14 cellular contexts compared by ENCODE assay signal in the genomic region with DNA sequence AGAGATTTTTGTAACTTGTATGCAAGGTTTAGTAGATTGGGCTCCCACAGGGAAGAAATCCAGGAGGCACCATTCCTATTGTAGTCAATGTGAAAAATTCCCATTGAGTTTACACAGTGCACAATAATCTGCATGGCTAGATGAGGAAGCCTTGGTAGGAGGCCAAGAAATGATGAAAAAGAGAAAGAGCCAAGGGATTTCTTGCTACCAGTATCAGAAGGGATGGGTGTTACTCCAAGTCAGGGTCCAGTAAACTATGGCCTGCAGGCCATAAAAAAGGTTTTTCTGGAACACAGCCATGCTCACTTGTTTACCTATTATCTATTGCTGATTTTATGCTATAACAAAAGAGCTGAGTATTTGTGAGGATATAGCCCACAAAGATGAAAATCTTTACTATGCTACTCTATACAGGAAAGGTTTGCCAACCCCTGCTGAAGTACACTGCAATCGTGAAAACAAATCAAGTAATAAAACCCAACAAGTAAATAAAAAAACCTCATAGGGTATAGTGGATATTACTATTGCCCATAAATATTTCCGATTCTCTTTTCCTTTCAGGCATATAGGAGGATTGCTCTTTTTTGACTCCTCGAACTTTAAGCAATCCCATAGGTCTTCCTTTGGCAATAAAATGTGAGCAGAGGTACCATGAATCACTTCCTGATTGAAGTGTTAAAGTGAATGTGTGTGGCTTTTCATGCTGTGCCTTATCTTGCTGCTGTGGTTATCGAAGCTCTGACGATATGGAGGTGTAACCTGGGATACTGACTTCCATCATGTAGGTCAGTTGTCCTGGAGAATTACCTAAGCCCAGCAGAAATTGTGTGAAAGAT.
DNase-seq lines count a peak whose midpoint lies in the region; ATAC-seq and TF ChIP-seq lines count a peak whose summit lies in the region.
"Had no signal": no experiment of that assay in that cellular context is flagged by ENCODE, and none has a peak within 500 bp of the region (broad histone marks: within the 10 kb centered on the region; RNA-seq: fewer than 3 reads in every experiment).

No MANE protein-coding gene starts in this region.

- no TSS peak for BruUV-seq in OCI-LY7 (replicated peaks; lab: Mats Ljungman, UMichigan)

- no peaks in the 10 kb centered on the region for H3K9me3 ChIP-seq in OCI-LY7 (ENCODE audit: low read length)
- H3K9me3 ChIP-seq: esophagus muscularis mucosa, right atrium auricular region had no signal

- DNase-seq in HEK293T (ENCODE audit: extremely low spot score) (peak; percentile 12), NCI-H226 (peak; percentile 95), choroid plexus epithelial cell (ENCODE audit: low read depth) (peak; percentile 83), non-pigmented ciliary epithelial cell (ENCODE audit: low read depth) (peak; percentile 60), OCI-LY7 (ENCODE audit: low spot score) (no peak), glutamatergic neuron (no peak)
- DNase-seq: activated CD4-positive, alpha-beta T cell treated with anti-CD3 and anti-CD28 coated beads, Interleukin-2, amount 10 ng/mL, durations not matched to agents 7 days and 5 days; activated effector memory CD4-positive, alpha-beta T cell treated with Interleukin-2 at 50 U/mL for 16 hours; CD4-positive, CD25-positive, alpha-beta regulatory T cell; naive B cell had no signal

- CTCF ChIA-PET in HEK293T (lab: Yijun Ruan, JAX) (no interaction called here), OCI-LY7 (lab: Charles Lee; ENCODE audit: unreplicated experiment) (no interaction called here)

- no peaks in the 10 kb centered on the region for H4K20me1 ChIP-seq in OCI-LY7 (ENCODE audit: insufficient read depth, low read length)

- H3K27ac ChIP-seq in OCI-LY7 (ENCODE audit: low read depth, low read length, poor library complexity, severe bottlenecking) = no peak overlapping the region
- H3K27ac ChIP-seq: esophagus muscularis mucosa, right atrium auricular region had no signal

- no peaks in the 10 kb centered on the region for H3K9me3 Mint-ChIP-seq in glutamatergic neuron (ENCODE audit: unreplicated experiment)
- H3K9me3 Mint-ChIP-seq: activated CD4-positive, alpha-beta T cell treated with anti-CD3 and anti-CD28 coated beads, Interleukin-2, amount 10 ng/mL, durations not matched to agents 7 days and 5 days had no signal

- no peak overlapping the region for H3K4me2 ChIP-seq in OCI-LY7 (ENCODE audit: low read length)

- H3K4me3 ChIP-seq in choroid plexus epithelial cell (ENCODE audit: low read depth, low read length) = no peak overlapping the region
- H3K4me3 ChIP-seq in OCI-LY7 (ENCODE audit: low read depth, low read length, poor library complexity, severe bottlenecking) = no peak overlapping the region
- H3K4me3 ChIP-seq: esophagus muscularis mucosa, right atrium auricular region had no signal

- H2AFZ ChIP-seq in OCI-LY7 (ENCODE audit: low read length) = no peak overlapping the region

- no peak overlapping the region for H3K4me3 Mint-ChIP-seq in glutamatergic neuron (ENCODE audit: unreplicated experiment)
- H3K4me3 Mint-ChIP-seq: activated CD4-positive, alpha-beta T cell treated with anti-CD3 and anti-CD28 coated beads, Interleukin-2, amount 10 ng/mL, durations not matched to agents 7 days and 5 days; CD4-positive, CD25-positive, alpha-beta regulatory T cell; central memory CD8-positive, alpha-beta T cell; naive B cell had no signal

- POLR2A ChIA-PET in HEK293T (lab: Yijun Ruan, JAX) = interaction anchor here (0.6 kb wide), 1 partner anchor 369 kb away, joined by 3 read pairs; no protein-coding TSS in a partner anchor
- POLR2A ChIA-PET in OCI-LY7 (lab: Charles Lee) = no interaction called here

- intact Hi-C loops in OCI-LY7 (cut with micrococcal nuclease; ENCODE audit: unreplicated experiment) = no loop called here

- H3K36me3 ChIP-seq in OCI-LY7 (ENCODE audit: insufficient read depth, low read length) = no peaks in the 10 kb centered on the region
- H3K36me3 ChIP-seq: esophagus muscularis mucosa, right atrium auricular region had no signal

- H3K79me2 ChIP-seq in OCI-LY7 (ENCODE audit: insufficient read depth, low read depth, low read length) = no peaks in the 10 kb centered on the region

- no peaks in the 10 kb centered on the region for H3K36me3 Mint-ChIP-seq in glutamatergic neuron (ENCODE audit: unreplicated experiment)
- H3K36me3 Mint-ChIP-seq: CD4-positive, CD25-positive, alpha-beta regulatory T cell; naive B cell had no signal

- TF ChIP-seq CTCF in choroid plexus epithelial cell (conservative IDR thresholded peaks at IDR 0.05; ENCODE audit: low read depth, low read length) (no peak), OCI-LY7 (conservative IDR thresholded peaks at IDR 0.05; ENCODE audit: low read length) (no peak), glutamatergic neuron (IDR thresholded peaks at IDR 0.05; ENCODE audit: partially characterized antibody, unreplicated experiment) (no peak)

- no peaks in the 10 kb centered on the region for H3K4me1 ChIP-seq in OCI-LY7 (ENCODE audit: insufficient read depth, low read length, poor library complexity, severe bottlenecking)
- H3K4me1 ChIP-seq: esophagus muscularis mucosa, right atrium auricular region had no signal

- no peaks in the 10 kb centered on the region for H3K27me3 Mint-ChIP-seq in glutamatergic neuron (ENCODE audit: unreplicated experiment)
- H3K27me3 Mint-ChIP-seq: activated CD4-positive, alpha-beta T cell treated with anti-CD3 and anti-CD28 coated beads, Interleukin-2, amount 10 ng/mL, durations not matched to agents 7 days and 5 days; CD4-positive, CD25-positive, alpha-beta regulatory T cell; central memory CD8-positive, alpha-beta T cell; naive B cell had no signal

- H3K9me2 ChIP-seq in OCI-LY7 (ENCODE audit: insufficient read depth, low read length) = no peaks in the 10 kb centered on the region

- ATAC-seq in HG03565 (IDR thresholded peaks at IDR 0.05; ENCODE audit: unreplicated experiment) = no peak

- H3K4me1 Mint-ChIP-seq in glutamatergic neuron (ENCODE audit: low read depth, unreplicated experiment) = peaks cover 5% of the 10 kb centered on the region
- H3K4me1 Mint-ChIP-seq: activated CD4-positive, alpha-beta T cell treated with anti-CD3 and anti-CD28 coated beads, Interleukin-2, amount 10 ng/mL, durations not matched to agents 7 days and 5 days; CD4-positive, CD25-positive, alpha-beta regulatory T cell; central memory CD8-positive, alpha-beta T cell; naive B cell had no signal

- no peak overlapping the region for H3K27ac Mint-ChIP-seq in glutamatergic neuron (ENCODE audit: unreplicated experiment)
- H3K27ac Mint-ChIP-seq: activated CD4-positive, alpha-beta T cell treated with anti-CD3 and anti-CD28 coated beads, Interleukin-2, amount 10 ng/mL, durations not matched to agents 7 days and 5 days; CD4-positive, CD25-positive, alpha-beta regulatory T cell; naive B cell had no signal

TF ChIP-seq in HEK293T, 16 proteins besides CTCF, POLR2A, EP300 and RAD21:
- TF ChIP-seq SP1 (IDR thresholded peaks at IDR 0.05) (no peak), ZNF384 (IDR thresholded peaks at IDR 0.05) (no peak), CTBP1 (IDR thresholded peaks at IDR 0.05; ENCODE audit: borderline replicate concordance) (no peak), HDGF (IDR thresholded peaks at IDR 0.05; ENCODE audit: borderline replicate concordance) (no peak), BHLHE40 (IDR thresholded peaks at IDR 0.05; ENCODE audit: borderline replicate concordance) (no peak), L3MBTL2 (conservative IDR thresholded peaks at IDR 0.05) (no peak), NFRKB (IDR thresholded peaks at IDR 0.05) (no peak), FOXK2 (IDR thresholded peaks at IDR 0.05) (no peak), LEF1 (IDR thresholded peaks at IDR 0.05; ENCODE audit: borderline replicate concordance) (no peak), FOXA1 (IDR thresholded peaks at IDR 0.05) (no peak), SUZ12 (IDR thresholded peaks at IDR 0.05) (no peak), ELF4 (IDR thresholded peaks at IDR 0.05) (no peak), TARDBP (IDR thresholded peaks at IDR 0.05) (no peak), ARNT (IDR thresholded peaks at IDR 0.05) (no peak), FOXM1 (IDR thresholded peaks at IDR 0.05; ENCODE audit: borderline replicate concordance) (no peak)
- TF ChIP-seq, protein P1, sequence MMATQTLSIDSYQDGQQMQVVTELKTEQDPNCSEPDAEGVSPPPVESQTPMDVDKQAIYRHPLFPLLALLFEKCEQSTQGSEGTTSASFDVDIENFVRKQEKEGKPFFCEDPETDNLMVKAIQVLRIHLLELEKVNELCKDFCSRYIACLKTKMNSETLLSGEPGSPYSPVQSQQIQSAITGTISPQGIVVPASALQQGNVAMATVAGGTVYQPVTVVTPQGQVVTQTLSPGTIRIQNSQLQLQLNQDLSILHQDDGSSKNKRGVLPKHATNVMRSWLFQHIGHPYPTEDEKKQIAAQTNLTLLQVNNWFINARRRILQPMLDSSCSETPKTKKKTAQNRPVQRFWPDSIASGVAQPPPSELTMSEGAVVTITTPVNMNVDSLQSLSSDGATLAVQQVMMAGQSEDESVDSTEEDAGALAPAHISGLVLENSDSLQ (IDR thresholded peaks at IDR 0.05) = no peak

Comparison
In these comparisons a context has a peak if more than half of its experiments do, and no peak if none do; other contexts are left out.
1. DNase-seq: peak in HEK293T (single experiment), NCI-H226 (single experiment), choroid plexus epithelial cell (single experiment) and non-pigmented ciliary epithelial cell (single experiment); none in OCI-LY7 (single experiment) and glutamatergic neuron (single experiment).